In genomic region chrX:142505839-142506238, GRCh38 we compare ENCODE assay signal across 28 cellular contexts.
"Had no signal": no experiment of that assay in that cellular context is flagged by ENCODE, and none has a peak within 500 bp of the region (broad histone marks: within the 10 kb centered on the region; RNA-seq: fewer than 3 reads in every experiment).

No MANE protein-coding gene starts in this region.

- DNase-seq: colonic mucosa; cortex of kidney; dermis blood vessel endothelial cell; dorsolateral prefrontal cortex; effector CD4-positive, alpha-beta T cell; effector CD8-positive, alpha-beta T cell; effector memory CD4-positive, alpha-beta T cell; effector memory CD8-positive, alpha-beta T cell; endodermal cell; erythroblast; esophagus squamous epithelium; foreskin fibroblast; foreskin keratinocyte; foreskin melanocyte; gastrocnemius medialis; glutamatergic neuron; head of caudate nucleus; heart left ventricle; heart right ventricle had no signal

- H3K4me1 Mint-ChIP-seq: endodermal cell had no signal

- H3K9me3 Mint-ChIP-seq: dendritic cell treated with granulocyte-macrophage colony-stimulating factor and Interleukin-4, amounts not matched to agents 40 ng/mL and 50 ng/mL, for 4 days had no signal

- H3K4me3 ChIP-seq: colonic mucosa, coronary artery, dorsolateral prefrontal cortex, esophagus muscularis mucosa, esophagus squamous epithelium, gastrocnemius medialis, gastroesophageal sphincter, heart left ventricle, heart right ventricle had no signal

- H3K4me3 Mint-ChIP-seq: dendritic cell treated with granulocyte-macrophage colony-stimulating factor and Interleukin-4, amounts not matched to agents 40 ng/mL and 50 ng/mL, for 4 days; effector memory CD8-positive, alpha-beta T cell; endodermal cell had no signal

- H3K36me3 ChIP-seq: colonic mucosa, esophagus muscularis mucosa, esophagus squamous epithelium, gastrocnemius medialis, gastroesophageal sphincter, heart left ventricle, heart right ventricle had no signal

- H3K27ac Mint-ChIP-seq: dendritic cell treated with granulocyte-macrophage colony-stimulating factor and Interleukin-4, amounts not matched to agents 40 ng/mL and 50 ng/mL, for 4 days; effector memory CD8-positive, alpha-beta T cell; endodermal cell had no signal

- H3K9me3 ChIP-seq: colonic mucosa, esophagus muscularis mucosa, esophagus squamous epithelium, gastrocnemius medialis, gastroesophageal sphincter, heart left ventricle, heart right ventricle had no signal

- H3K27me3 Mint-ChIP-seq: dendritic cell treated with granulocyte-macrophage colony-stimulating factor and Interleukin-4, amounts not matched to agents 40 ng/mL and 50 ng/mL, for 4 days; effector memory CD8-positive, alpha-beta T cell had no signal

- H3K27ac ChIP-seq: colonic mucosa, coronary artery, dorsolateral prefrontal cortex, epithelial cell of prostate, esophagus muscularis mucosa, esophagus squamous epithelium, foreskin keratinocyte, gastrocnemius medialis, gastroesophageal sphincter, heart left ventricle, heart right ventricle had no signal

- H3K27me3 ChIP-seq: colonic mucosa, esophagus muscularis mucosa, esophagus squamous epithelium, foreskin keratinocyte, gastrocnemius medialis, gastroesophageal sphincter, heart left ventricle, heart right ventricle had no signal

- FAIRE-seq: colon, endometrium, endothelial cell of umbilical vein, frontal cortex had no signal

- H3K4me1 ChIP-seq: colonic mucosa, esophagus muscularis mucosa, esophagus squamous epithelium, foreskin keratinocyte, gastrocnemius medialis, gastroesophageal sphincter, heart left ventricle, heart right ventricle had no signal
